In genomic region chr5:134467231-134467630, GRCh38 we compare ENCODE assay signal across 9 cellular contexts. TPM values are rescaled to one million over a fixed set of nuclear protein-coding genes. Genes with fewer than 3 reads are reported as not detected.
A peak's percentile ranks its signal among the peaks of the same experiment; 100 is the strongest.
DNase-seq lines count a peak whose midpoint lies in the region; ATAC-seq, FAIRE-seq and TF ChIP-seq lines count a peak whose summit lies in the region.
"Had no signal": no experiment of that assay in that cellular context is flagged by ENCODE, and none has a peak within 500 bp of the region (broad histone marks: within the 10 kb centered on the region; RNA-seq: fewer than 3 reads in every experiment).

No MANE protein-coding gene starts in this region.

- ATAC-seq in A549 (no peak), GM19455 (IDR thresholded peaks at IDR 0.05; ENCODE audit: unreplicated experiment) (no peak), HG03521 (IDR thresholded peaks at IDR 0.05; ENCODE audit: unreplicated experiment) (no peak)

- H3K27ac ChIP-seq in A549 (peak overlapping the region; percentile 99 to 100), HUES6 (ENCODE audit: low read depth, low read length) (no peak overlapping the region), endothelial cell of umbilical vein (ENCODE audit: insufficient read depth, low read depth, low read length) (peak overlapping the region; percentile 94), neuronal stem cell (replicated peaks; ENCODE audit: low read length) (no peak overlapping the region)
- H3K27ac ChIP-seq: foreskin keratinocyte had no signal

- H3K14ac ChIP-seq in neuronal stem cell (ENCODE audit: low read length) = no peak overlapping the region

- H2BK120ac ChIP-seq in neuronal stem cell (ENCODE audit: low read depth, low read length) = no peak overlapping the region

- POLR2A ChIA-PET in A549 (lab: Yijun Ruan, JAX) = interaction anchor here (1.3 to 3.1 kb wide), 12 partner anchors 15 to 290 kb away, joined by 3 to 77 read pairs (median 21); partner anchors contain the start of genes CDKN2AIPNL, JADE2 and SKP1
- POLR2A ChIA-PET in endothelial cell of umbilical vein (lab: Charles Lee) = interaction anchor here (1.5 to 2.1 kb wide), 2 partner anchors 36 to 56 kb away, joined by 3 to 11 read pairs; partner anchors contain the start of gene CDKN2AIPNL

- TF ChIP-seq RAD21 in A549 (conservative IDR thresholded peaks at IDR 0.05 in 1 of 2, IDR thresholded peaks at IDR 0.05 in 1 of 2) = no peak

- no peak overlapping the region for H2AK5ac ChIP-seq in neuronal stem cell (ENCODE audit: low read depth, low read length)

- H4K91ac ChIP-seq in neuronal stem cell (ENCODE audit: low read depth, low read length, poor library complexity) = no peak overlapping the region

- H3K9me1 ChIP-seq in endothelial cell of umbilical vein (replicated peaks; ENCODE audit: control insufficient read depth, extremely low read depth, insufficient read depth, low read length) = no peaks in the 10 kb centered on the region

- TF ChIP-seq EP300 in A549 (IDR thresholded peaks at IDR 0.05) = no peak

- FAIRE-seq in A549 (lab: Jason Lieb, UNC) = no peak
- FAIRE-seq in endothelial cell of umbilical vein (lab: Jason Lieb, UNC) = no peak

- peak overlapping the region; percentile 89 for H3K18ac ChIP-seq in neuronal stem cell (ENCODE audit: low read length)

- H2AFZ ChIP-seq in endothelial cell of umbilical vein (ENCODE audit: low read depth, low read length) (peak overlapping the region; percentile 19), neuronal stem cell (ENCODE audit: low read length) (no peak overlapping the region)

- CTCF ChIA-PET in A549 (lab: Yijun Ruan, JAX) (interaction anchor here (0.6 to 6.0 kb wide), 15 partner anchors 16 to 950 kb away, joined by 3 to 35 read pairs (median 8); partner anchors contain the start of genes CDKN2AIPNL and JADE2), endothelial cell of umbilical vein (lab: Charles Lee) (interaction anchor here (0.6 to 4.0 kb wide), 12 partner anchors 15 to 120 kb away, joined by 3 to 29 read pairs (median 8); partner anchors contain the start of genes CDKN2AIPNL and JADE2)

- no peak for TF ChIP-seq POLR2A in A549 (IDR thresholded peaks at IDR 0.05; ENCODE audit: low read length)
- no peak for TF ChIP-seq POLR2A in endothelial cell of umbilical vein (IDR thresholded peaks at IDR 0.05; ENCODE audit: low read depth, low read length)

- H2BK15ac ChIP-seq in neuronal stem cell (ENCODE audit: low read length) = no peak overlapping the region

- WGBS in A549 (ENCODE audit: missing lambda C conversion rate) = 85% methylated on average over 6 of the region's 6 CpGs
- WGBS in neuronal stem cell (ENCODE audit: extremely low coverage in 2 of 2, insufficient read length in 2 of 2, insufficient replicate concordance in 1 of 2), 2 donors = no CpG with 5 or more reads among the region's 6 CpGs

- no peaks in the 10 kb centered on the region for H3K79me1 ChIP-seq in neuronal stem cell (ENCODE audit: low read depth, low read length)

- no peaks in the 10 kb centered on the region for H3K79me2 ChIP-seq in endothelial cell of umbilical vein (ENCODE audit: control insufficient read depth, insufficient read depth, low read length)

- H3K4me1 ChIP-seq in A549 (peaks cover 26% of the 10 kb centered on the region), HUES6 (ENCODE audit: control insufficient read depth, insufficient read depth, low read length) (peaks cover 14% of the 10 kb centered on the region), endothelial cell of umbilical vein (ENCODE audit: control insufficient read depth, extremely low read depth, insufficient read depth, low read length) (peaks cover 17% of the 10 kb centered on the region), neuronal stem cell (ENCODE audit: control insufficient read depth in 2 of 2, insufficient read depth in 1 of 2, low read depth in 1 of 2, low read length in 2 of 2) (peaks cover 4 to 8% of the 10 kb centered on the region in 2 donors)

- BruUV-seq in endothelial cell of umbilical vein (replicated peaks; lab: Mats Ljungman, UMichigan) = no TSS peak

- no peak overlapping the region for H2BK12ac ChIP-seq in neuronal stem cell (ENCODE audit: low read length)

- H3K4me2 ChIP-seq in A549 (peak overlapping the region; percentile 99), endothelial cell of umbilical vein (ENCODE audit: insufficient read depth, low read length) (peak overlapping the region; percentile 70), neuronal stem cell (ENCODE audit: insufficient read depth, low read length, poor library complexity, severe bottlenecking) (no peak overlapping the region)

- no peak overlapping the region for H3K4ac ChIP-seq in neuronal stem cell (ENCODE audit: low read length)

- H3K36me3 ChIP-seq in HUES6 (ENCODE audit: control insufficient read depth, insufficient read depth, low read length) (no peaks in the 10 kb centered on the region), endothelial cell of umbilical vein (ENCODE audit: control insufficient read depth in 2 of 2, extremely low read depth in 1 of 2, insufficient read depth in 2 of 2, low read length in 2 of 2) (no peaks in the 10 kb centered on the region), neuronal stem cell (replicated peaks in 1 of 2; ENCODE audit: control insufficient read depth in 2 of 2, insufficient read depth in 2 of 2, low read length in 2 of 2) (no peaks in the 10 kb centered on the region)

- H4K8ac ChIP-seq in neuronal stem cell (ENCODE audit: low read depth, low read length) = no peak overlapping the region

- dilution Hi-C loops in endothelial cell of umbilical vein (cut with MboI; ENCODE audit: extremely low pct_ligation_motif_present, low sequenced_read_pairs) = no loop called here

- H3K27me3 ChIP-seq in HUES6 (ENCODE audit: control insufficient read depth, insufficient read depth, low read length) = no peaks in the 10 kb centered on the region
- no peaks in the 10 kb centered on the region for H3K27me3 ChIP-seq in endothelial cell of umbilical vein (ENCODE audit: control insufficient read depth in 2 of 2, insufficient read depth in 2 of 2, low read length in 2 of 2)
- peaks cover 0 to 45% (median 0%) of the 10 kb centered on the region in 3 experiments for H3K27me3 ChIP-seq in neuronal stem cell (ENCODE audit: control insufficient read depth in 3 of 3, insufficient read depth in 3 of 3, low read depth in 1 of 3, low read length in 3 of 3)
- H3K27me3 ChIP-seq: foreskin keratinocyte had no signal

- H3K9ac ChIP-seq in HUES6 (ENCODE audit: low read length) (peak overlapping the region; percentile 42), endothelial cell of umbilical vein (replicated peaks; ENCODE audit: extremely low read depth, insufficient read depth, low read length) (no peak overlapping the region), neuronal stem cell (ENCODE audit: low read depth, low read length, poor library complexity) (no peak overlapping the region)

- peak overlapping the region; percentile 72; the same call in 2 of the 3 replicates for H3K4me3 ChIP-seq in A549
- H3K4me3 ChIP-seq in HUES6 (ENCODE audit: low read depth, low read length) = peak overlapping the region; percentile 78
- no peak overlapping the region for H3K4me3 ChIP-seq in endothelial cell of umbilical vein (replicated peaks in 1 of 3; ENCODE audit: insufficient read depth in 1 of 3, low read depth in 1 of 3, low read length in 3 of 3)
- no peak overlapping the region for H3K4me3 ChIP-seq in neuronal stem cell (ENCODE audit: low read length in 2 of 2)

- no peak for TF ChIP-seq CTCF in A549 (IDR thresholded peaks at IDR 0.05)
- TF ChIP-seq CTCF in endothelial cell of umbilical vein (IDR thresholded peaks at IDR 0.05; ENCODE audit: extremely low read depth in 1 of 2, insufficient read depth in 1 of 2, low read depth in 1 of 2, low read length in 2 of 2) = no peak

- DNase-seq in A549 (ENCODE audit: low read depth in 1 of 2, low spot score in 1 of 2) (no peak), endothelial cell of umbilical vein (ENCODE audit: low read depth, low spot score) (no peak), neuronal stem cell (ENCODE audit: low spot score) (no peak), iPS-NIHi7 (ENCODE audit: extremely low spot score) (no peak), GOT3 (lab: John Stamatoyannopoulos, UW) (no peak)

- intact Hi-C loops in endothelial cell of umbilical vein (cut with micrococcal nuclease) = loop anchor here (2.0 to 5.0 kb wide), 3 partner anchors 86 to 290 kb away; partner anchors contain the start of gene DDX46

- H4K20me1 ChIP-seq in endothelial cell of umbilical vein (replicated peaks; ENCODE audit: control insufficient read depth, extremely low read depth, insufficient read depth, low read length) = no peaks in the 10 kb centered on the region

- H2BK5ac ChIP-seq in neuronal stem cell (ENCODE audit: low read length) = no peak overlapping the region

- H3K23ac ChIP-seq in neuronal stem cell (ENCODE audit: low read depth, low read length, poor library complexity) = no peak overlapping the region

- H3K9me3 ChIP-seq in A549 = 0 out of 3 replicates have a peak, but pooled peaks cover 4% of the 10 kb centered on the region
- H3K9me3 ChIP-seq in HUES6 (ENCODE audit: control insufficient read depth, insufficient read depth, low read depth, low read length) = peaks cover 8% of the 10 kb centered on the region
- H3K9me3 ChIP-seq in endothelial cell of umbilical vein (replicated peaks; ENCODE audit: control insufficient read depth, insufficient read depth, low read length) = no peaks in the 10 kb centered on the region
- H3K9me3 ChIP-seq in neuronal stem cell (replicated peaks in 1 of 2; ENCODE audit: control insufficient read depth in 2 of 2, insufficient read depth in 1 of 2, low read depth in 1 of 2, low read length in 2 of 2) = no peaks in the 10 kb centered on the region

RNA-seq across cellular contexts. Expression of gene CDKN2AIPNL, which starts 55.5 kb away (rescaled TPM):
- polyA plus RNA-seq in A549 (2011; rRNA removed) (42.4 and 49.9 TPM in 2 replicates), A549 (2017; fragmentation: RNase III; extraction: RNeasy Plus Mini Kit Qiagen cat#74134 plus additional on column Dnase treatment) (44.7 to 48.0 TPM (median 44.9 TPM) in 3 replicates), endothelial cell of umbilical vein (17.7 and 22.2 TPM in 2 replicates)
- 29.8 and 37.9 TPM in 2 replicates for polyA plus RNA-seq in A549 (2012; cell fraction: cytosol; rRNA removed)
- 9.4 and 13.6 TPM in 2 replicates for polyA plus RNA-seq in A549 (2012; cell fraction: nucleus; rRNA removed)
- polyA minus RNA-seq in A549 (2011; rRNA and poly(A)+ RNA removed) = 8.5 and 9.5 TPM in 2 replicates
- 35.1 and 36.5 TPM in 2 replicates for total RNA-seq in endothelial cell of umbilical vein
- 26.2 and 26.7 TPM in 2 replicates for polyA plus RNA-seq in endothelial cell of umbilical vein (2011; cell fraction: cytosol; rRNA removed)
- polyA plus RNA-seq in endothelial cell of umbilical vein (2011; cell fraction: nucleus; rRNA removed) = 4.2 and 7.6 TPM in 2 replicates
- polyA plus RNA-seq in endothelial cell of umbilical vein (2012) = 25.0 and 30.5 TPM in 2 replicates
- polyA minus RNA-seq in endothelial cell of umbilical vein = 7.3 and 7.7 TPM in 2 replicates
- polyA minus RNA-seq in endothelial cell of umbilical vein (2011; cell fraction: cytosol; rRNA and poly(A)+ RNA removed) = 14.2 TPM
- polyA minus RNA-seq in endothelial cell of umbilical vein (2011; cell fraction: nucleus; rRNA and poly(A)+ RNA removed) = 2.1 and 3.5 TPM in 2 replicates
- polyA plus RNA-seq in neuronal stem cell (2013, experiment 1 of 2) = 58.5 TPM
- polyA plus RNA-seq in neuronal stem cell (2013, experiment 2 of 2) = 58.2 TPM

RNA-seq across cellular contexts. Expression of gene JADE2, which starts 58.2 kb away (rescaled TPM):
- polyA plus RNA-seq in A549 (2011; rRNA removed) = 21.7 and 24.0 TPM in 2 replicates
- polyA plus RNA-seq in A549 (2012; cell fraction: cytosol; rRNA removed) = 21.2 and 29.1 TPM in 2 replicates
- 30.8 and 36.0 TPM in 2 replicates for polyA plus RNA-seq in A549 (2012; cell fraction: nucleus; rRNA removed)
- 23.7 to 27.1 TPM (median 27.0 TPM) in 3 replicates for polyA plus RNA-seq in A549 (2017; fragmentation: RNase III; extraction: RNeasy Plus Mini Kit Qiagen cat#74134 plus additional on column Dnase treatment)
- 48.2 and 50.5 TPM in 2 replicates for polyA minus RNA-seq in A549 (2011; rRNA and poly(A)+ RNA removed)
- 19.2 and 31.1 TPM in 2 replicates for total RNA-seq in endothelial cell of umbilical vein
- 11.6 and 12.0 TPM in 2 replicates for polyA plus RNA-seq in endothelial cell of umbilical vein
- 8.5 and 10.9 TPM in 2 replicates for polyA plus RNA-seq in endothelial cell of umbilical vein (2011; cell fraction: cytosol; rRNA removed)
- 14.2 and 14.8 TPM in 2 replicates for polyA plus RNA-seq in endothelial cell of umbilical vein (2011; cell fraction: nucleus; rRNA removed)
- 10.5 and 12.9 TPM in 2 replicates for polyA plus RNA-seq in endothelial cell of umbilical vein (2012)
- 20.0 and 23.9 TPM in 2 replicates for polyA minus RNA-seq in endothelial cell of umbilical vein
- polyA minus RNA-seq in endothelial cell of umbilical vein (2011; cell fraction: cytosol; rRNA and poly(A)+ RNA removed) = 43.5 TPM
- 8.1 and 14.9 TPM in 2 replicates for polyA minus RNA-seq in endothelial cell of umbilical vein (2011; cell fraction: nucleus; rRNA and poly(A)+ RNA removed)
- 1.5 TPM for polyA plus RNA-seq in neuronal stem cell (2013, experiment 1 of 2)
- 1.3 TPM for polyA plus RNA-seq in neuronal stem cell (2013, experiment 2 of 2)

Comparison
In these comparisons a context has a peak if more than half of its experiments do, and no peak if none do; other contexts are left out.
1. H3K27ac ChIP-seq: peak in A549 (2 of 2) and endothelial cell of umbilical vein (single experiment); none in HUES6 (single experiment) and neuronal stem cell (single experiment).
2. H3K4me3 ChIP-seq: peak in A549 (single experiment) and HUES6 (single experiment); none in endothelial cell of umbilical vein (0 of 3) and neuronal stem cell (0 of 2).